In genomic region chr14:22965916-22966782, GRCh38 we compare ENCODE assay signal across 1 cellular context.
TF ChIP-seq lines count a peak whose summit lies in the region.

No MANE protein-coding gene starts in this region.

TF ChIP-seq in HepG2, 621 proteins besides CTCF, POLR2A, EP300 and RAD21 (continued from another document and continues in another):
- 0 out of 2 replicates have a peak, but pooled peaks have one; percentile 14 for TF ChIP-seq JUN (CRISPR knock-in tag; IDR thresholded peaks at IDR 0.05)
- peak; percentile 98 for TF ChIP-seq PITX1 (CRISPR knock-in tag; IDR thresholded peaks at IDR 0.05)
- TF ChIP-seq ZNF790 (CRISPR knock-in tag; IDR thresholded peaks at IDR 0.05; ENCODE audit: borderline replicate concordance): 0 out of 2 replicates have a peak, but pooled peaks have one; percentile 23
- TF ChIP-seq ADNP (CRISPR knock-in tag; IDR thresholded peaks at IDR 0.05): peak; percentile 95
- peak; percentile 59; the same call in 1 of the 2 replicates for TF ChIP-seq ZFP1 (CRISPR knock-in tag; IDR thresholded peaks at IDR 0.05)
- peak; percentile 96 for TF ChIP-seq RCOR2 (CRISPR knock-in tag; IDR thresholded peaks at IDR 0.05)
- TF ChIP-seq ZBTB25 (CRISPR knock-in tag; IDR thresholded peaks at IDR 0.05): 0 out of 2 replicates have a peak, but pooled peaks have one; percentile 41
- 0 out of 2 replicates have a peak, but pooled peaks have one; percentile 18 for TF ChIP-seq ZC3H13 (CRISPR knock-in tag; IDR thresholded peaks at IDR 0.05)
- 0 out of 2 replicates have a peak, but pooled peaks have one; percentile 23 for TF ChIP-seq PRDM15 (CRISPR knock-in tag; IDR thresholded peaks at IDR 0.05)
- TF ChIP-seq CREBL2 (CRISPR knock-in tag; IDR thresholded peaks at IDR 0.05; ENCODE audit: borderline replicate concordance): 0 out of 2 replicates have a peak, but pooled peaks have one; percentile 39
- TF ChIP-seq NFIC (IDR thresholded peaks at IDR 0.05; ENCODE audit: low read length): peak; percentile 16; the same call in 1 of the 2 replicates
- TF ChIP-seq RNF219 (CRISPR knock-in tag; IDR thresholded peaks at IDR 0.05): peak; percentile 82; the same call in 1 of the 2 replicates
- peak; percentile 99 for TF ChIP-seq ZNF460 (CRISPR knock-in tag; IDR thresholded peaks at IDR 0.05; ENCODE audit: borderline replicate concordance)
- TF ChIP-seq ZNF572 (CRISPR knock-in tag; IDR thresholded peaks at IDR 0.05): peak; percentile 33; the same call in 1 of the 2 replicates
- peak; percentile 100 for TF ChIP-seq ZNF770 (CRISPR knock-in tag; IDR thresholded peaks at IDR 0.05)
- peak; percentile 86 for TF ChIP-seq HDAC1 (CRISPR knock-in tag; IDR thresholded peaks at IDR 0.05)
- TF ChIP-seq AKAP8 (CRISPR knock-in tag; IDR thresholded peaks at IDR 0.05): 0 out of 2 replicates have a peak, but pooled peaks have one; percentile 64
- TF ChIP-seq ZSCAN31 (CRISPR knock-in tag; IDR thresholded peaks at IDR 0.05; ENCODE audit: low read depth): peak; percentile 71
- peak; percentile 88 for TF ChIP-seq ZGPAT (CRISPR knock-in tag; IDR thresholded peaks at IDR 0.05)
- 0 out of 2 replicates have a peak, but pooled peaks have one; percentile 31 for TF ChIP-seq ZNF142 (CRISPR knock-in tag; IDR thresholded peaks at IDR 0.05)
- peak; percentile 24; the same call in 1 of the 2 replicates for TF ChIP-seq ZBED4 (CRISPR knock-in tag; IDR thresholded peaks at IDR 0.05; ENCODE audit: borderline replicate concordance)
- 0 out of 2 replicates have a peak, but pooled peaks have one; percentile 46 for TF ChIP-seq ZNF614 (CRISPR knock-in tag; IDR thresholded peaks at IDR 0.05; ENCODE audit: borderline replicate concordance)
- TF ChIP-seq KLF12 (CRISPR knock-in tag; IDR thresholded peaks at IDR 0.05; ENCODE audit: borderline replicate concordance): 0 out of 2 replicates have a peak, but pooled peaks have one; percentile 52
- TF ChIP-seq TFDP2 (CRISPR knock-in tag; IDR thresholded peaks at IDR 0.05): peak; percentile 60; the same call in 1 of the 2 replicates
- TF ChIP-seq GMEB1 (CRISPR knock-in tag; IDR thresholded peaks at IDR 0.05; ENCODE audit: borderline replicate concordance): peak; percentile 53; the same call in 1 of the 2 replicates
- TF ChIP-seq SMARCC2 (IDR thresholded peaks at IDR 0.05): 0 out of 2 replicates have a peak, but pooled peaks have one; percentile 7
- TF ChIP-seq NCOA2 (CRISPR knock-in tag; IDR thresholded peaks at IDR 0.05): peak; percentile 69
